8 cellular contexts compared by ENCODE assay signal in genomic region chr19:52786464-52787354, GRCh38. TPM values are rescaled to one million over a fixed set of nuclear protein-coding genes. Genes with fewer than 3 reads are reported as not detected.
DNase-seq lines count a peak whose midpoint lies in the region; ATAC-seq and TF ChIP-seq lines count a peak whose summit lies in the region.
"Not testable (repeated sequence)": the region's sequence is repeated elsewhere in the genome, so short reads cannot be mapped to it uniquely, and the experiment has no call there.

Gene ZNF600 (minus strand): TSS chr19:52786791. CDS start chr19:52778888, 7,903 bp downstream.

- TF ChIP-seq CTCF in DND-41 (IDR thresholded peaks at IDR 0.05; ENCODE audit: borderline replicate concordance, extremely low read depth, low read length, poor library complexity, severe bottlenecking): peak; percentile 4
- not testable (repeated sequence) for TF ChIP-seq CTCF in nephron progenitor cell (IDR thresholded peaks at IDR 0.05)

- H3K27me3 ChIP-seq in DND-41 (ENCODE audit: insufficient read depth, low read length, poor library complexity); Karpas-422 (ENCODE audit: low read length): not testable (repeated sequence)

- H3K9me3 ChIP-seq in DND-41 (ENCODE audit: insufficient read depth, low read length, severe bottlenecking); Karpas-422 (ENCODE audit: low read length): not testable (repeated sequence)

- H3K9me2 ChIP-seq in Karpas-422 (replicated peaks; ENCODE audit: insufficient read depth, low read length): not testable (repeated sequence)

- H3K27me3 Mint-ChIP-seq in nephron progenitor cell (ENCODE audit: low read depth, poor library complexity): peaks cover 40% of the 10 kb centered on the region
- not testable (repeated sequence) for H3K27me3 Mint-ChIP-seq in stimulated activated memory B cell treated with anti-CD40 and anti-IgM and Interleukin-4, amounts not matched to agents 10 μg/mL and 1 μg/mL and 100 μg/mL, for 72 hours

- DNase-seq in DND-41 (peak; percentile 88), Karpas-422 (peak; percentile 98), SKM-1 treated with dmso at 0.1 percent for 144 hours (lab: John Stamatoyannopoulos, UW; ENCODE audit: unreplicated experiment) (peak; percentile 17), foreskin melanocyte (peak; percentile 42), nephron progenitor cell (peak; percentile 76)
- DNase-seq in activated naive CD4-positive, alpha-beta T cell treated with Interleukin-2 at 50 U/mL for 16 hours: peak; percentile 89

- H3K4me1 ChIP-seq in DND-41 (ENCODE audit: insufficient read depth, low read length) (peaks cover 39% of the 10 kb centered on the region), Karpas-422 (ENCODE audit: low read length) (peaks cover 23% of the 10 kb centered on the region)

- H3K27ac ChIP-seq in DND-41 (ENCODE audit: low read length) (peak within 1 kb of the TSS; percentile 80), Karpas-422 (ENCODE audit: low read length) (peak within 1 kb of the TSS; percentile 13; the same call in 1 of the 2 replicates)

- H4K20me1 ChIP-seq in DND-41 (ENCODE audit: insufficient read depth, low read length); Karpas-422 (ENCODE audit: insufficient read depth, low read depth, low read length): not testable (repeated sequence)

- H3K4me3 ChIP-seq in DND-41 (ENCODE audit: low read depth in 1 of 2, low read length in 2 of 2) (peak within 1 kb of the TSS; percentile 31 to 83; a peak in 3 of 4 replicates), Karpas-422 (ENCODE audit: low read length) (peak within 1 kb of the TSS; percentile 96)

- not testable (repeated sequence) for H3K36me3 ChIP-seq in DND-41 (ENCODE audit: insufficient read depth, low read length); Karpas-422 (ENCODE audit: insufficient read depth, low read length)

- H3K79me2 ChIP-seq in DND-41 (ENCODE audit: insufficient read depth, low read length): not testable (repeated sequence)
- H3K79me2 ChIP-seq in Karpas-422 (ENCODE audit: low read length): peaks cover 44% of the 10 kb centered on the region

- peak within 1 kb of the TSS; percentile 89 for H3K4me3 Mint-ChIP-seq in nephron progenitor cell
- peak within 1 kb of the TSS; percentile 71 for H3K4me3 Mint-ChIP-seq in stimulated activated memory B cell treated with anti-CD40 and anti-IgM and Interleukin-4, amounts not matched to agents 10 μg/mL and 1 μg/mL and 100 μg/mL, for 72 hours

- peaks cover 24% of the 10 kb centered on the region for H3K4me1 Mint-ChIP-seq in nephron progenitor cell
- peaks cover 41% of the 10 kb centered on the region for H3K4me1 Mint-ChIP-seq in stimulated activated memory B cell treated with anti-CD40 and anti-IgM and Interleukin-4, amounts not matched to agents 10 μg/mL and 1 μg/mL and 100 μg/mL, for 72 hours

- H3K4me2 ChIP-seq in DND-41 (ENCODE audit: insufficient read depth, low read length) (peak within 1 kb of the TSS; percentile 86), Karpas-422 (ENCODE audit: low read depth, low read length, poor library complexity, severe bottlenecking) (peak within 1 kb of the TSS; percentile 99)

- peaks cover 41% of the 10 kb centered on the region for H3K9me3 Mint-ChIP-seq in nephron progenitor cell
- not testable (repeated sequence) for H3K9me3 Mint-ChIP-seq in stimulated activated memory B cell treated with anti-CD40 and anti-IgM and Interleukin-4, amounts not matched to agents 10 μg/mL and 1 μg/mL and 100 μg/mL, for 72 hours

- H3K9ac ChIP-seq in DND-41 (ENCODE audit: low read depth, low read length) (peak within 1 kb of the TSS; percentile 59), Karpas-422 (ENCODE audit: low read length) (peak within 1 kb of the TSS; percentile 86)

- H3K27ac Mint-ChIP-seq in nephron progenitor cell: not testable (repeated sequence)
- peak within 1 kb of the TSS; percentile 71 for H3K27ac Mint-ChIP-seq in stimulated activated memory B cell treated with anti-CD40 and anti-IgM and Interleukin-4, amounts not matched to agents 10 μg/mL and 1 μg/mL and 100 μg/mL, for 72 hours

- peaks cover 10% of the 10 kb centered on the region for H3K36me3 Mint-ChIP-seq in nephron progenitor cell (ENCODE audit: low read depth)
- peaks cover 20% of the 10 kb centered on the region for H3K36me3 Mint-ChIP-seq in stimulated activated memory B cell treated with anti-CD40 and anti-IgM and Interleukin-4, amounts not matched to agents 10 μg/mL and 1 μg/mL and 100 μg/mL, for 72 hours

- H2AFZ ChIP-seq in DND-41 (ENCODE audit: low read depth, low read length) (peak within 1 kb of the TSS; percentile 92), Karpas-422 (ENCODE audit: low read length) (peak within 1 kb of the TSS; percentile 93)

- ATAC-seq in DND-41 (ENCODE audit: insufficient read depth, low read depth) (peak; percentile 97), GM21737 (IDR thresholded peaks at IDR 0.05; ENCODE audit: unreplicated experiment) (peak; percentile 93)
- peak; percentile 100 for ATAC-seq in stimulated activated memory B cell treated with anti-CD40 and anti-IgM and Interleukin-4, amounts not matched to agents 10 μg/mL and 1 μg/mL and 100 μg/mL, for 72 hours

RNA-seq across cellular contexts. Expression of gene ZNF600, which starts in this region (rescaled TPM):
- total RNA-seq in Karpas-422 (2014; rRNA removed; shearing (Covaris generic); ENCODE audit: low replicate concordance): 23.5 and 35.3 TPM in 2 replicates

Comparison
In these comparisons a context has a peak if more than half of its experiments do, and no peak if none do; other contexts are left out.
1. Peak in every context shown above with its lines: DNase-seq, ATAC-seq, H3K4me3 ChIP-seq and H3K27ac ChIP-seq.
2. DNase-seq: peak in every context shown above with its lines; median percentile 98 in Karpas-422; 89 in activated naive CD4-positive, alpha-beta T cell treated with Interleukin-2 at 50 U/mL for 16 hours; 88 in DND-41; 76 in nephron progenitor cell; 42 in foreskin melanocyte; 17 in SKM-1 treated with dmso at 0.1 percent for 144 hours.